ENCODE assay signal across 1 cellular context in genomic region chr11:68012843-68013610, GRCh38.
A peak's percentile ranks its signal among the peaks of the same experiment; 100 is the strongest.
TF ChIP-seq lines count a peak whose summit lies in the region.

No MANE protein-coding gene starts in this region.

TF ChIP-seq in HepG2, 621 proteins besides CTCF, POLR2A, EP300 and RAD21 (continued from another document and continues in another):
- TF ChIP-seq, protein P1, sequence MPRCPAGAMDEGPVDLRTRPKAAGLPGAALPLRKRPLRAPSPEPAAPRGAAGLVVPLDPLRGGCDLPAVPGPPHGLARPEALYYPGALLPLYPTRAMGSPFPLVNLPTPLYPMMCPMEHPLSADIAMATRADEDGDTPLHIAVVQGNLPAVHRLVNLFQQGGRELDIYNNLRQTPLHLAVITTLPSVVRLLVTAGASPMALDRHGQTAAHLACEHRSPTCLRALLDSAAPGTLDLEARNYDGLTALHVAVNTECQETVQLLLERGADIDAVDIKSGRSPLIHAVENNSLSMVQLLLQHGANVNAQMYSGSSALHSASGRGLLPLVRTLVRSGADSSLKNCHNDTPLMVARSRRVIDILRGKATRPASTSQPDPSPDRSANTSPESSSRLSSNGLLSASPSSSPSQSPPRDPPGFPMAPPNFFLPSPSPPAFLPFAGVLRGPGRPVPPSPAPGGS (CRISPR knock-in tag; IDR thresholded peaks at IDR 0.05) = no peak
- TF ChIP-seq ZNF350 (CRISPR knock-in tag; IDR thresholded peaks at IDR 0.05; ENCODE audit: borderline replicate concordance, low read depth) (no peak), KAT8 (CRISPR knock-in tag; IDR thresholded peaks at IDR 0.05) (peak; percentile 51; the same call in 1 of the 2 replicates), ZNF670 (CRISPR knock-in tag; IDR thresholded peaks at IDR 0.05; ENCODE audit: borderline replicate concordance) (no peak), POLR2AphosphoS2 (IDR thresholded peaks at IDR 0.05; ENCODE audit: low read depth, low read length) (no peak), ZNF878 (CRISPR knock-in tag; IDR thresholded peaks at IDR 0.05) (0 out of 2 replicates have a peak, but pooled peaks have one; percentile 71), HNF4G (IDR thresholded peaks at IDR 0.05; ENCODE audit: borderline replicate concordance, low read depth, low read length) (peak; percentile 76; the same call in 1 of the 2 replicates), HNF4G (CRISPR knock-in tag; IDR thresholded peaks at IDR 0.05; ENCODE audit: borderline replicate concordance, low read depth) (no peak), ZNF281 (CRISPR knock-in tag; IDR thresholded peaks at IDR 0.05; ENCODE audit: borderline replicate concordance) (peak; percentile 96), ZSCAN21 (CRISPR knock-in tag; IDR thresholded peaks at IDR 0.05; ENCODE audit: borderline replicate concordance) (0 out of 2 replicates have a peak, but pooled peaks have one; percentile 30), KDM6A (CRISPR knock-in tag; IDR thresholded peaks at IDR 0.05; ENCODE audit: low read depth) (peak; percentile 74; the same call in 1 of the 2 replicates), ZNF605 (CRISPR knock-in tag; IDR thresholded peaks at IDR 0.05) (no peak), SPEN (CRISPR knock-in tag; IDR thresholded peaks at IDR 0.05; ENCODE audit: low read depth) (no peak), SMAD9 (CRISPR knock-in tag; IDR thresholded peaks at IDR 0.05) (no peak), NR2C2 (CRISPR knock-in tag; IDR thresholded peaks at IDR 0.05; ENCODE audit: borderline replicate concordance) (no peak), KIAA2018 (CRISPR knock-in tag; IDR thresholded peaks at IDR 0.05; ENCODE audit: borderline replicate concordance) (no peak), ZNF124 (CRISPR knock-in tag; IDR thresholded peaks at IDR 0.05) (no peak), NR2F1 (CRISPR knock-in tag; IDR thresholded peaks at IDR 0.05) (0 out of 4 replicates have a peak, but pooled peaks of 1 of the 2 experiments have one; percentile 30), ZNF577 (CRISPR knock-in tag; IDR thresholded peaks at IDR 0.05; ENCODE audit: borderline replicate concordance, low read depth) (no peak), SAFB2 (CRISPR knock-in tag; IDR thresholded peaks at IDR 0.05; ENCODE audit: borderline replicate concordance, low read depth) (no peak), ZBTB39 (CRISPR knock-in tag; IDR thresholded peaks at IDR 0.05) (no peak), HNRNPK (IDR thresholded peaks at IDR 0.05; ENCODE audit: low read depth, low read length, poor library complexity, severe bottlenecking) (no peak), ZNF101 (CRISPR knock-in tag; IDR thresholded peaks at IDR 0.05; ENCODE audit: borderline replicate concordance, low read depth) (no peak), FOXA3 (CRISPR knock-in tag; IDR thresholded peaks at IDR 0.05) (peak; percentile 26; the same call in 1 of the 2 replicates)
- TF ChIP-seq, protein P2, sequence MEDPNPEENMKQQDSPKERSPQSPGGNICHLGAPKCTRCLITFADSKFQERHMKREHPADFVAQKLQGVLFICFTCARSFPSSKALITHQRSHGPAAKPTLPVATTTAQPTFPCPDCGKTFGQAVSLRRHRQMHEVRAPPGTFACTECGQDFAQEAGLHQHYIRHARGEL (CRISPR knock-in tag; IDR thresholded peaks at IDR 0.05) = no peak
- TF ChIP-seq, protein P3, sequence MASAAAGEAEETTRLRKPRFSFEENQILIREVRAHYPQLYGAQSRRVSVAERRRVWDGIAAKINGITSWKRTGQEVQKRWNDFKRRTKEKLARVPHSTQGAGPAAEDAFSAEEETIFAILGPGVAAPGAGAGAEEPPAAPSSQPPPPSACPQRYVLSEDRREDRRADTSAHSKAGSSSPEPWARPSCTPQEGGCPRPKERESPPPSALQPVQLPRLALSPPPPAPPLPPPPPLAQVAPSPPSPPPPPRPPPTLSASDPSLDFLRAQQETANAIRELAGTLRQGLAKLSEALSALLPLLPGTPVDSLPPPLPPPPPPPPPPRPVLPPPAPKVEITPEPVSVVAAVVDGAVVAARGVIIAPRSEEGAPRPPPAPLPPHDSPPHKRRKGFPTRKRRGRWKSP (CRISPR knock-in tag; IDR thresholded peaks at IDR 0.05) = 0 out of 2 replicates have a peak, but pooled peaks have one; percentile 47
- TF ChIP-seq, protein P4, sequence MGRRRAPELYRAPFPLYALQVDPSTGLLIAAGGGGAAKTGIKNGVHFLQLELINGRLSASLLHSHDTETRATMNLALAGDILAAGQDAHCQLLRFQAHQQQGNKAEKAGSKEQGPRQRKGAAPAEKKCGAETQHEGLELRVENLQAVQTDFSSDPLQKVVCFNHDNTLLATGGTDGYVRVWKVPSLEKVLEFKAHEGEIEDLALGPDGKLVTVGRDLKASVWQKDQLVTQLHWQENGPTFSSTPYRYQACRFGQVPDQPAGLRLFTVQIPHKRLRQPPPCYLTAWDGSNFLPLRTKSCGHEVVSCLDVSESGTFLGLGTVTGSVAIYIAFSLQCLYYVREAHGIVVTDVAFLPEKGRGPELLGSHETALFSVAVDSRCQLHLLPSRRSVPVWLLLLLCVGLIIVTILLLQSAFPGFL (CRISPR knock-in tag; IDR thresholded peaks at IDR 0.05) = no peak
- TF ChIP-seq, protein P5, sequence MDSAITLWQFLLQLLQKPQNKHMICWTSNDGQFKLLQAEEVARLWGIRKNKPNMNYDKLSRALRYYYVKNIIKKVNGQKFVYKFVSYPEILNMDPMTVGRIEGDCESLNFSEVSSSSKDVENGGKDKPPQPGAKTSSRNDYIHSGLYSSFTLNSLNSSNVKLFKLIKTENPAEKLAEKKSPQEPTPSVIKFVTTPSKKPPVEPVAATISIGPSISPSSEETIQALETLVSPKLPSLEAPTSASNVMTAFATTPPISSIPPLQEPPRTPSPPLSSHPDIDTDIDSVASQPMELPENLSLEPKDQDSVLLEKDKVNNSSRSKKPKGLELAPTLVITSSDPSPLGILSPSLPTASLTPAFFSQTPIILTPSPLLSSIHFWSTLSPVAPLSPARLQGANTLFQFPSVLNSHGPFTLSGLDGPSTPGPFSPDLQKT (CRISPR knock-in tag; IDR thresholded peaks at IDR 0.05; ENCODE audit: borderline replicate concordance) = no peak
- TF ChIP-seq, protein P6, sequence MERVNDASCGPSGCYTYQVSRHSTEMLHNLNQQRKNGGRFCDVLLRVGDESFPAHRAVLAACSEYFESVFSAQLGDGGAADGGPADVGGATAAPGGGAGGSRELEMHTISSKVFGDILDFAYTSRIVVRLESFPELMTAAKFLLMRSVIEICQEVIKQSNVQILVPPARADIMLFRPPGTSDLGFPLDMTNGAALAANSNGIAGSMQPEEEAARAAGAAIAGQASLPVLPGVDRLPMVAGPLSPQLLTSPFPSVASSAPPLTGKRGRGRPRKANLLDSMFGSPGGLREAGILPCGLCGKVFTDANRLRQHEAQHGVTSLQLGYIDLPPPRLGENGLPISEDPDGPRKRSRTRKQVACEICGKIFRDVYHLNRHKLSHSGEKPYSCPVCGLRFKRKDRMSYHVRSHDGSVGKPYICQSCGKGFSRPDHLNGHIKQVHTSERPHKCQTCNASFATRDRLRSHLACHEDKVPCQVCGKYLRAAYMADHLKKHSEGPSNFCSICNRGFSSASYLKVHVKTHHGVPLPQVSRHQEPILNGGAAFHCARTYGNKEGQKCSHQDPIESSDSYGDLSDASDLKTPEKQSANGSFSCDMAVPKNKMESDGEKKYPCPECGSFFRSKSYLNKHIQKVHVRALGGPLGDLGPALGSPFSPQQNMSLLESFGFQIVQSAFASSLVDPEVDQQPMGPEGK (CRISPR knock-in tag; IDR thresholded peaks at IDR 0.05) = 0 out of 2 replicates have a peak, but pooled peaks have one; percentile 48
- TF ChIP-seq, protein P7, sequence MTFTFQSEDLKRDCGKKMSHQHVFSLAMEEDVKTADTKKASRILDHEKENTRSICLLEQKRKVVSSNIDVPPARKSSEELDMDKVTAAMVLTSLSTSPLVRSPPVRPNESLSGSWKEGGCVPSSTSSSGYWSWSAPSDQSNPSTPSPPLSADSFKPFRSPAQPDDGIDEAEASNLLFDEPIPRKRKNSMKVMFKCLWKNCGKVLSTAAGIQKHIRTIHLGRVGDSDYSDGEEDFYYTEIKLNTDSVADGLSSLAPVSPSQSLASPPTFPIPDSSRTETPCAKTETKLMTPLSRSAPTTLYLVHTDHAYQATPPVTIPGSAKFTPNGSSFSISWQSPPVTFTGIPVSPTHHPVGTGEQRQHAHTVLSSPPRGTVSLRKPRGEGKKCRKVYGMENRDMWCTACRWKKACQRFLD (CRISPR knock-in tag; IDR thresholded peaks at IDR 0.05; ENCODE audit: borderline replicate concordance) = no peak
- TF ChIP-seq, protein P8, sequence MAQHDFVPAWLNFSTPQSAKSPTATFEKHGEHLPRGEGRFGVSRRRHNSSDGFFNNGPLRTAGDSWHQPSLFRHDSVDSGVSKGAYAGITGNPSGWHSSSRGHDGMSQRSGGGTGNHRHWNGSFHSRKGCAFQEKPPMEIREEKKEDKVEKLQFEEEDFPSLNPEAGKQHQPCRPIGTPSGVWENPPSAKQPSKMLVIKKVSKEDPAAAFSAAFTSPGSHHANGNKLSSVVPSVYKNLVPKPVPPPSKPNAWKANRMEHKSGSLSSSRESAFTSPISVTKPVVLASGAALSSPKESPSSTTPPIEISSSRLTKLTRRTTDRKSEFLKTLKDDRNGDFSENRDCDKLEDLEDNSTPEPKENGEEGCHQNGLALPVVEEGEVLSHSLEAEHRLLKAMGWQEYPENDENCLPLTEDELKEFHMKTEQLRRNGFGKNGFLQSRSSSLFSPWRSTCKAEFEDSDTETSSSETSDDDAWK (CRISPR knock-in tag; IDR thresholded peaks at IDR 0.05) = no peak
